Comparison of ENCODE assay signal across 8 cellular contexts in the genomic region with DNA sequence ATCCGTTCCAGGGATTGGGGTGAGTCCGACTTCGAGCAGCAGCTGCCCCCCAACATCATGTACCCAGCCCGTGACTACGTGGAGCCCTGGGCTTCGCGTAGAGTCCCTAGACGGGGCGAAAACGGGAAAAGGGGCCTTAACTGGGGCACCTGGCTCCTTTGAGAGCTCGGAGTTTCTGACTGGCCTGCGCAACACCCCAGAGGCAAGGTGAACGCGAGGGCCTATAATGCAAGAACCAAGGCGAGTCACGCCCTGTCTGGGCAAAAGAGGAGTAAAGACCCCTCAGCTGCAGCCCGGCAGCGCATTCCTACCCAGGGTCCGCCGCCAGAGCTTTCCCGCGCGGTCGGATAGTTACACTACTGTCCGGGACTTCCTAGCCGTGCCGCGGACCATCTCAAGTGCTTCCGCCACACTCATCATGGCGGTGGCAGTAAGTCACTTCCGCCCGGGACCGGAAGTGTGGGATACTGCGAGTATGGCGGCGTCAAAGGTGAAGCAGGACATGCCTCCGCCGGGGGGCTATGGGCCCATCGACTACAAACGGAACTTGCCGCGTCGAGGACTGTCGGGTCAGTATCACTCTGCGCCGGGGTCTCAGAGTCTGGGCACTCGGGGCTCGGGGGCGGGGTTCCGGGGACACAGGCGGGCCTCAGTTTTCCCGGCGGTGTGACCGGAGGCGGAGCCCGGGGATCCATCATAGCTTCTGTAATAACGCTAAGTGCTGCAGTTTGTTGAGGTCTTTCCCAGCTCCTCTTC. TPM values are rescaled to one million over a fixed set of nuclear protein-coding genes. Genes with fewer than 3 reads are reported as not detected.
DNase-seq lines count a peak whose midpoint lies in the region; ATAC-seq and TF ChIP-seq lines count a peak whose summit lies in the region.

A gene (plus strand): TSS at position 462 of the 756 bp plus-strand sequence. CDS start 14 bp downstream, at position 476.

- no peaks in the 10 kb centered on the region for H3K27me3 ChIP-seq in BLaER1 treated with 17β-estradiol and CSF1 and Interleukin-3, amounts not matched to agents 10 nM and 100 nM
- H3K27me3 ChIP-seq in left lung, result no peaks in the 10 kb centered on the region

- H3K4me1 Mint-ChIP-seq in dendritic cell treated with granulocyte-macrophage colony-stimulating factor and Interleukin-4, amounts not matched to agents 40 ng/mL and 50 ng/mL, for 4 days (ENCODE audit: low read depth), result peaks cover 25% of the 10 kb centered on the region

- DNase-seq in NCI-H748 (lab: John Stamatoyannopoulos, UW; ENCODE audit: unreplicated experiment) (peak; percentile 91), left lung (peak; percentile 91 to 95)
- DNase-seq in activated CD4-positive, alpha-beta T cell treated with anti-CD3 and anti-CD28 coated beads, Interleukin-2, amount 50 U/mL, for 1 hour, result peak; percentile 92
- peak; percentile 87 for DNase-seq in stimulated activated CD4-positive, alpha-beta T cell treated with anti-CD3 and anti-CD28 coated beads, Interleukin-2, amount 100 ng/mL, for 4 hours (ENCODE audit: low read depth)

- ATAC-seq in GM19372 (IDR thresholded peaks at IDR 0.05; ENCODE audit: low read depth, unreplicated experiment) (peak; percentile 83), HG03521 (IDR thresholded peaks at IDR 0.05; ENCODE audit: unreplicated experiment) (peak; percentile 84), left lung (peak; percentile 94)

- H3K27ac ChIP-seq in BLaER1 treated with 17β-estradiol and CSF1 and Interleukin-3, amounts not matched to agents 10 nM and 100 nM, result peak within 1 kb of the TSS; percentile 84 to 92 (median 90)
- peak within 1 kb of the TSS; percentile 82 to 88 for H3K27ac ChIP-seq in left lung

- peak within 1 kb of the TSS; percentile 84 to 94 (median 89) for H3K9ac ChIP-seq in BLaER1 treated with 17β-estradiol and CSF1 and Interleukin-3, amounts not matched to agents 10 nM and 100 nM

- peak within 1 kb of the TSS; percentile 72 to 98 (median 88) for H3K4me3 ChIP-seq in BLaER1 treated with 17β-estradiol and CSF1 and Interleukin-3, amounts not matched to agents 10 nM and 100 nM
- H3K4me3 ChIP-seq in left lung, result peak within 1 kb of the TSS; percentile 93 to 96

- H3K36me3 ChIP-seq in BLaER1 treated with 17β-estradiol and CSF1 and Interleukin-3, amounts not matched to agents 10 nM and 100 nM, result peaks cover 19 to 49% (median 32%) of the 10 kb centered on the region in 11 experiments
- H3K36me3 ChIP-seq in left lung, result peaks cover 0 to 20% of the 10 kb centered on the region in 2 donors

- H3K27ac Mint-ChIP-seq in dendritic cell treated with granulocyte-macrophage colony-stimulating factor and Interleukin-4, amounts not matched to agents 40 ng/mL and 50 ng/mL, for 4 days, result peak within 1 kb of the TSS; percentile 96

- H3K4me1 ChIP-seq in BLaER1 treated with 17β-estradiol and CSF1 and Interleukin-3, amounts not matched to agents 10 nM and 100 nM, result peaks cover 25 to 50% (median 36%) of the 10 kb centered on the region in 10 experiments
- H3K4me1 ChIP-seq in left lung, result peaks cover 8 to 34% of the 10 kb centered on the region in 2 donors

- peak within 1 kb of the TSS; percentile 90 for H3K4me3 Mint-ChIP-seq in dendritic cell treated with granulocyte-macrophage colony-stimulating factor and Interleukin-4, amounts not matched to agents 40 ng/mL and 50 ng/mL, for 4 days

- intact Hi-C loops in dendritic cell treated with granulocyte-macrophage colony-stimulating factor and Interleukin-4, amounts not matched to agents 40 ng/mL and 50 ng/mL, for 4 days (cut with micrococcal nuclease), result no loop called here
- intact Hi-C loops in left lung (cut with DNase I), result no loop called here

- H3K36me3 Mint-ChIP-seq in dendritic cell treated with granulocyte-macrophage colony-stimulating factor and Interleukin-4, amounts not matched to agents 40 ng/mL and 50 ng/mL, for 4 days (ENCODE audit: low read depth), result peaks cover 44% of the 10 kb centered on the region

- peaks cover 10% of the 10 kb centered on the region for H3K9me3 Mint-ChIP-seq in dendritic cell treated with granulocyte-macrophage colony-stimulating factor and Interleukin-4, amounts not matched to agents 40 ng/mL and 50 ng/mL, for 4 days

- no peaks in the 10 kb centered on the region for H3K9me3 ChIP-seq in BLaER1 treated with 17β-estradiol and CSF1 and Interleukin-3, amounts not matched to agents 10 nM and 100 nM (replicated peaks in 1 of 11)
- H3K9me3 ChIP-seq in left lung, result peaks cover 0 to 8% of the 10 kb centered on the region in 2 donors

- H4K20me1 ChIP-seq in BLaER1 treated with 17β-estradiol and CSF1 and Interleukin-3, amounts not matched to agents 10 nM and 100 nM, result peaks cover 10 to 42% (median 22%) of the 10 kb centered on the region in 11 experiments; a peak in 16 of 22 replicates

- no peak for TF ChIP-seq CTCF in left lung (IDR thresholded peaks at IDR 0.05)

- peak within 1 kb of the TSS; percentile 87 to 99 (median 95) for H3K4me2 ChIP-seq in BLaER1 treated with 17β-estradiol and CSF1 and Interleukin-3, amounts not matched to agents 10 nM and 100 nM

- peaks cover 8% of the 10 kb centered on the region for H3K27me3 Mint-ChIP-seq in dendritic cell treated with granulocyte-macrophage colony-stimulating factor and Interleukin-4, amounts not matched to agents 40 ng/mL and 50 ng/mL, for 4 days

RNA-seq across cellular contexts. Expression of the gene that starts here (rescaled TPM):
- 100 to 1,000 TPM; 246 to 303 TPM for total RNA-seq in left lung

Comparison
In these comparisons a context has a peak if more than half of its experiments do, and no peak if none do; other contexts are left out.
1. Peak in every context shown above with its lines: DNase-seq, ATAC-seq, H3K4me3 ChIP-seq and H3K27ac ChIP-seq.